Comparison of ENCODE assay signal across 1 cellular context in the genomic region with DNA sequence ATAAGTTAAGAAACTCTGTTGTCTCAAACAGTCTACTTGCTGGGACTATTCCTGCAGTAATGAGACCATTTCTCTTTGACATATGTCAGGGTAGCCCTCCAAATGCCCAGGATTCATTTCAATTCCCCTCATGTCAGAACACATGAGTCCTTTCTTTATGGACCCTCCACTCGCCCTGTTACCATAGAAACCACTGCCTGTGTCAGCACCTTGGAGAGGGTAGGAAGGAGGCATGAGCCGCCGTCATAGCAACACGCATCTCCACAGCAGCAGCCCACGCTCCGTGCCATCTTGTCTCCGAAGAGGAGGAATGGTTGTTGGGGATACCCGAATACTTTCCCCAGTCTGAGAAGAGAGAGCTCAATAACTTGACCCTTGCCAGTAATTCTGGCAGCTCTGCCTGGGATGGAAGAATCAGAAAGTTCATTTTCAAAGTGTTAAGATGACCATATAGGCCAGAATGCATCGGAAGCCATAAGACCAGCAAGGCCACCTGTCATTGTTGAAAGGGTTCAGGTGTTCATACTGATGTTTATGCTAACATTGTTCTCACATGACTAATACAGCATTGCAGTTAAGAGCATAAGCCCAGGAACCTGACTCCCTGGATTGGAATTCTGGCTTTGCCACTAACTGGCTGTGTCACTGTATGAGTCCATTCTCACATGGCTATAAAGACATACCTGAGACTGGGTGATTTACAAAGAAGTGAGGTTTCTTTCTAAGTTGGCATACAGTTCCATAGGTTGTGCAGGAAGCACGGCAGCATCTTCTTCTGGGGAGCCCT.
TF ChIP-seq lines count a peak whose summit lies in the region.

No MANE protein-coding gene starts in this region.

TF ChIP-seq in HCT116, 20 proteins besides CTCF, POLR2A, EP300 and RAD21 (continued from another document):
- TF ChIP-seq, protein P1, sequence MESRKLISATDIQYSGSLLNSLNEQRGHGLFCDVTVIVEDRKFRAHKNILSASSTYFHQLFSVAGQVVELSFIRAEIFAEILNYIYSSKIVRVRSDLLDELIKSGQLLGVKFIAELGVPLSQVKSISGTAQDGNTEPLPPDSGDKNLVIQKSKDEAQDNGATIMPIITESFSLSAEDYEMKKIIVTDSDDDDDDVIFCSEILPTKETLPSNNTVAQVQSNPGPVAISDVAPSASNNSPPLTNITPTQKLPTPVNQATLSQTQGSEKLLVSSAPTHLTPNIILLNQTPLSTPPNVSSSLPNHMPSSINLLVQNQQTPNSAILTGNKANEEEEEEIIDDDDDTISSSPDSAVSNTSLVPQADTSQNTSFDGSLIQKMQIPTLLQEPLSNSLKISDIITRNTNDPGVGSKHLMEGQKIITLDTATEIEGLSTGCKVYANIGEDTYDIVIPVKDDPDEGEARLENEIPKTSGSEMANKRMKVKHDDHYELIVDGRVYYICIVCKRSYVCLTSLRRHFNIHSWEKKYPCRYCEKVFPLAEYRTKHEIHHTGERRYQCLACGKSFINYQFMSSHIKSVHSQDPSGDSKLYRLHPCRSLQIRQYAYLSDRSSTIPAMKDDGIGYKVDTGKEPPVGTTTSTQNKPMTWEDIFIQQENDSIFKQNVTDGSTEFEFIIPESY (IDR thresholded peaks at IDR 0.05; ENCODE audit: extremely low read depth, insufficient replicate concordance, low read length) = no peak
- TF ChIP-seq, protein P2, sequence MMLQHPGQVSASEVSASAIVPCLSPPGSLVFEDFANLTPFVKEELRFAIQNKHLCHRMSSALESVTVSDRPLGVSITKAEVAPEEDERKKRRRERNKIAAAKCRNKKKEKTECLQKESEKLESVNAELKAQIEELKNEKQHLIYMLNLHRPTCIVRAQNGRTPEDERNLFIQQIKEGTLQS (IDR thresholded peaks at IDR 0.05) = no peak
- TF ChIP-seq SP1 (IDR thresholded peaks at IDR 0.05; ENCODE audit: low read depth) = peak; percentile 32; the same call in 1 of the 2 replicates
- no peak for TF ChIP-seq EZH2 (IDR thresholded peaks at IDR 0.05)
- TF ChIP-seq TCF7L2 (IDR thresholded peaks at IDR 0.05; ENCODE audit: borderline replicate concordance, extremely low read depth, insufficient read depth, insufficient read length) = no peak
- no peak for TF ChIP-seq ELF1 (IDR thresholded peaks at IDR 0.05; ENCODE audit: borderline replicate concordance, low read depth)
- no peak for TF ChIP-seq EGR1 (IDR thresholded peaks at IDR 0.05; ENCODE audit: low read depth)
- peak; percentile 16 for TF ChIP-seq REST (IDR thresholded peaks at IDR 0.05; ENCODE audit: low read depth)
- TF ChIP-seq ZFX (IDR thresholded peaks at IDR 0.05) = no peak
- TF ChIP-seq, protein P3, sequence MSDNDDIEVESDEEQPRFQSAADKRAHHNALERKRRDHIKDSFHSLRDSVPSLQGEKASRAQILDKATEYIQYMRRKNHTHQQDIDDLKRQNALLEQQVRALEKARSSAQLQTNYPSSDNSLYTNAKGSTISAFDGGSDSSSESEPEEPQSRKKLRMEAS (IDR thresholded peaks at IDR 0.05) = 0 out of 2 replicates have a peak, but pooled peaks have one; percentile 21
- peak; percentile 55 for TF ChIP-seq JUND (IDR thresholded peaks at IDR 0.05)
- no peak for TF ChIP-seq SIN3A (IDR thresholded peaks at IDR 0.05; ENCODE audit: low read depth)
- no peak for TF ChIP-seq EZH2phosphoT487 (IDR thresholded peaks at IDR 0.05; ENCODE audit: borderline replicate concordance)
- no peak for TF ChIP-seq YY1 (IDR thresholded peaks at IDR 0.05; ENCODE audit: extremely low read depth, insufficient replicate concordance, low read depth, low read length)
